8 cellular contexts compared by ENCODE assay signal in genomic region chr9:38687389-38687842, GRCh38. TPM values are rescaled to one million over a fixed set of nuclear protein-coding genes. Genes with fewer than 3 reads are reported as not detected.
DNase-seq lines count a peak whose midpoint lies in the region; ATAC-seq, FAIRE-seq and TF ChIP-seq lines count a peak whose summit lies in the region.

No MANE protein-coding gene starts in this region.

- no peak for TF ChIP-seq POLR2A in GM12891 (IDR thresholded peaks at IDR 0.05; ENCODE audit: low read depth, low read length)
- TF ChIP-seq POLR2A in breast epithelium (IDR thresholded peaks at IDR 0.05), result no peak

- intact Hi-C loops in breast epithelium (cut with DNase I; ENCODE audit: low total_unique reads), result no loop called here

- H3K9me3 ChIP-seq in breast epithelium, result no peaks in the 10 kb centered on the region

- no peak for FAIRE-seq in GM12891 (lab: Jason Lieb, UNC)

- TF ChIP-seq CTCF in breast epithelium (IDR thresholded peaks at IDR 0.05), result no peak

- DNase-seq in GM12891 (ENCODE audit: insufficient read length, low spot score), result peak; percentile 32
- DNase-seq in NCI-H774 (lab: John Stamatoyannopoulos, UW), result peak; percentile 71
- DNase-seq in breast epithelium (ENCODE audit: low spot score in 2 of 2), result peak; percentile 40 to 74
- peak; percentile 18 to 41 for DNase-seq in lung microvascular endothelial cell (ENCODE audit: low read depth in 2 of 2)
- peak in 32 of 49 donors; percentile 2 to 58 (median 35) for DNase-seq in substantia nigra (lab: John Stamatoyannopoulos, UW)
- DNase-seq in NCI-H446 treated with DMSO at 0.1 percent for 48 hours (lab: John Stamatoyannopoulos, UW), result no peak

- H3K4me1 ChIP-seq in breast epithelium, result no peaks in the 10 kb centered on the region

- H3K27ac ChIP-seq in breast epithelium (no peak overlapping the region), substantia nigra (ENCODE audit: low read depth, low read length, poor library complexity, severe bottlenecking) (peak overlapping the region; percentile 85)

- ATAC-seq in HG03175 (IDR thresholded peaks at IDR 0.05; ENCODE audit: unreplicated experiment) (no peak), HG03280 (IDR thresholded peaks at IDR 0.05; ENCODE audit: unreplicated experiment) (no peak)

- no peaks in the 10 kb centered on the region for H3K36me3 ChIP-seq in breast epithelium

- no peaks in the 10 kb centered on the region for H3K27me3 ChIP-seq in breast epithelium

- peak overlapping the region; percentile 9 to 59 (median 37) for H3K4me3 ChIP-seq in breast epithelium

TF ChIP-seq in GM12891, 5 proteins besides CTCF, POLR2A, EP300 and RAD21:
- no peak for TF ChIP-seq POLR2AphosphoS5 (IDR thresholded peaks at IDR 0.05; ENCODE audit: low read depth, low read length)
- TF ChIP-seq POU2F2 (IDR thresholded peaks at IDR 0.05; ENCODE audit: low read depth, low read length), result no peak
- TF ChIP-seq SPI1 (IDR thresholded peaks at IDR 0.05; ENCODE audit: low read depth, low read length), result no peak
- TF ChIP-seq PAX5 (IDR thresholded peaks at IDR 0.05; ENCODE audit: insufficient read depth, low read length, severe bottlenecking), result no peak
- TF ChIP-seq TAF1 (IDR thresholded peaks at IDR 0.05; ENCODE audit: low read depth, low read length), result no peak
TF ChIP-seq in GM12891: peak in this region for 0.

RNA-seq across cellular contexts. Expression of gene FAM240B, which starts 32.5 kb away (rescaled TPM):
- polyA plus RNA-seq in GM12891 (2012; ENCODE audit: low read depth, missing spikeins), result not detected
- total RNA-seq in breast epithelium (not detected), lung microvascular endothelial cell (not detected in 2 replicates)
